1 cellular context compared by ENCODE assay signal in the genomic region with DNA sequence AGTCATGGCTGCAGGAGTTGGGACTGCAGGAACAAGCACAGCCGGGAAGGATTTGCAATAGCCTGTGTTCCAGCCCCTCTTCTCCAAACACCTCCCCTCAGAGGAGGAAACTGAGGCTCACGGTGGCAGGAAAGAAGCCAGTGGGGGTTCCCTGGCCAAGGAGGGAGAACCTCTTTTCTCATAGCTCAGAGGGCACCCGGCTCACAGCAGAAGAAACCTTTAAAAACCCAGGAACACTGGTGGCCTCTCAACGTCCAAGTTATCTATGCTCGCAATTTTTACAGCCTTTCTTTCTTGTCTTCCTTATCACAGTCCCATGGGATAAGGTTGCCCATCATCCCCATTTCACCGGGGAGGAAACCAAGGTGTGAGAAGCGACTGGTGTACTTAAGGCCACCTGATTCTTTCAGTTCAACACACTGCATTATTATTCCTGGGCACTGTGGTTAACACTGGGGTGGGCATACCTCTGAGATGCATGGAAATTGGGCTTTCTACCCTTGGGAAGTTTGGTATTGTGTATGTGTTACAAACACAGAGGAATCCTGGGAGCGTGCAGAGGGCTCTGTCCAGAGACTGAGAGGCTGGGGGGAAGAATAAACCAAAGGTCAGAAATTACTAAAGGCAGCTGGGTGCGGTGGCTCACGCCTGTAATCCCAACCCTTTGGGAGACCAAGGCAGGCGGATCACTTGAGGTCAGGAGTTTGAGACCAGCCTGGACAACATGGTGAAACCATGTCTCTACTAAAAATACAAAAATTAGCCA.
TF ChIP-seq lines count a peak whose summit lies in the region.

No MANE protein-coding gene starts in this region.

TF ChIP-seq in HepG2, 621 proteins besides CTCF, POLR2A, EP300 and RAD21 (continued from another document and continues in another):
- TF ChIP-seq, protein P1, sequence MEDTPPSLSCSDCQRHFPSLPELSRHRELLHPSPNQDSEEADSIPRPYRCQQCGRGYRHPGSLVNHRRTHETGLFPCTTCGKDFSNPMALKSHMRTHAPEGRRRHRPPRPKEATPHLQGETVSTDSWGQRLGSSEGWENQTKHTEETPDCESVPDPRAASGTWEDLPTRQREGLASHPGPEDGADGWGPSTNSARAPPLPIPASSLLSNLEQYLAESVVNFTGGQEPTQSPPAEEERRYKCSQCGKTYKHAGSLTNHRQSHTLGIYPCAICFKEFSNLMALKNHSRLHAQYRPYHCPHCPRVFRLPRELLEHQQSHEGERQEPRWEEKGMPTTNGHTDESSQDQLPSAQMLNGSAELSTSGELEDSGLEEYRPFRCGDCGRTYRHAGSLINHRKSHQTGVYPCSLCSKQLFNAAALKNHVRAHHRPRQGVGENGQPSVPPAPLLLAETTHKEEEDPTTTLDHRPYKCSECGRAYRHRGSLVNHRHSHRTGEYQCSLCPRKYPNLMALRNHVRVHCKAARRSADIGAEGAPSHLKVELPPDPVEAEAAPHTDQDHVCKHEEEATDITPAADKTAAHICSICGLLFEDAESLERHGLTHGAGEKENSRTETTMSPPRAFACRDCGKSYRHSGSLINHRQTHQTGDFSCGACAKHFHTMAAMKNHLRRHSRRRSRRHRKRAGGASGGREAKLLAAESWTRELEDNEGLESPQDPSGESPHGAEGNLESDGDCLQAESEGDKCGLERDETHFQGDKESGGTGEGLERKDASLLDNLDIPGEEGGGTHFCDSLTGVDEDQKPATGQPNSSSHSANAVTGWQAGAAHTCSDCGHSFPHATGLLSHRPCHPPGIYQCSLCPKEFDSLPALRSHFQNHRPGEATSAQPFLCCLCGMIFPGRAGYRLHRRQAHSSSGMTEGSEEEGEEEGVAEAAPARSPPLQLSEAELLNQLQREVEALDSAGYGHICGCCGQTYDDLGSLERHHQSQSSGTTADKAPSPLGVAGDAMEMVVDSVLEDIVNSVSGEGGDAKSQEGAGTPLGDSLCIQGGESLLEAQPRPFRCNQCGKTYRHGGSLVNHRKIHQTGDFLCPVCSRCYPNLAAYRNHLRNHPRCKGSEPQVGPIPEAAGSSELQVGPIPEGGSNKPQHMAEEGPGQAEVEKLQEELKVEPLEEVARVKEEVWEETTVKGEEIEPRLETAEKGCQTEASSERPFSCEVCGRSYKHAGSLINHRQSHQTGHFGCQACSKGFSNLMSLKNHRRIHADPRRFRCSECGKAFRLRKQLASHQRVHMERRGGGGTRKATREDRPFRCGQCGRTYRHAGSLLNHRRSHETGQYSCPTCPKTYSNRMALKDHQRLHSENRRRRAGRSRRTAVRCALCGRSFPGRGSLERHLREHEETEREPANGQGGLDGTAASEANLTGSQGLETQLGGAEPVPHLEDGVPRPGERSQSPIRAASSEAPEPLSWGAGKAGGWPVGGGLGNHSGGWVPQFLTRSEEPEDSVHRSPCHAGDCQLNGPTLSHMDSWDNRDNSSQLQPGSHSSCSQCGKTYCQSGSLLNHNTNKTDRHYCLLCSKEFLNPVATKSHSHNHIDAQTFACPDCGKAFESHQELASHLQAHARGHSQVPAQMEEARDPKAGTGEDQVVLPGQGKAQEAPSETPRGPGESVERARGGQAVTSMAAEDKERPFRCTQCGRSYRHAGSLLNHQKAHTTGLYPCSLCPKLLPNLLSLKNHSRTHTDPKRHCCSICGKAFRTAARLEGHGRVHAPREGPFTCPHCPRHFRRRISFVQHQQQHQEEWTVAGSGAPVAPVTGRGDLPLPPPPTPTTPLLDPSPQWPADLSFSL (CRISPR knock-in tag; IDR thresholded peaks at IDR 0.05): no peak
- TF ChIP-seq, protein P2, sequence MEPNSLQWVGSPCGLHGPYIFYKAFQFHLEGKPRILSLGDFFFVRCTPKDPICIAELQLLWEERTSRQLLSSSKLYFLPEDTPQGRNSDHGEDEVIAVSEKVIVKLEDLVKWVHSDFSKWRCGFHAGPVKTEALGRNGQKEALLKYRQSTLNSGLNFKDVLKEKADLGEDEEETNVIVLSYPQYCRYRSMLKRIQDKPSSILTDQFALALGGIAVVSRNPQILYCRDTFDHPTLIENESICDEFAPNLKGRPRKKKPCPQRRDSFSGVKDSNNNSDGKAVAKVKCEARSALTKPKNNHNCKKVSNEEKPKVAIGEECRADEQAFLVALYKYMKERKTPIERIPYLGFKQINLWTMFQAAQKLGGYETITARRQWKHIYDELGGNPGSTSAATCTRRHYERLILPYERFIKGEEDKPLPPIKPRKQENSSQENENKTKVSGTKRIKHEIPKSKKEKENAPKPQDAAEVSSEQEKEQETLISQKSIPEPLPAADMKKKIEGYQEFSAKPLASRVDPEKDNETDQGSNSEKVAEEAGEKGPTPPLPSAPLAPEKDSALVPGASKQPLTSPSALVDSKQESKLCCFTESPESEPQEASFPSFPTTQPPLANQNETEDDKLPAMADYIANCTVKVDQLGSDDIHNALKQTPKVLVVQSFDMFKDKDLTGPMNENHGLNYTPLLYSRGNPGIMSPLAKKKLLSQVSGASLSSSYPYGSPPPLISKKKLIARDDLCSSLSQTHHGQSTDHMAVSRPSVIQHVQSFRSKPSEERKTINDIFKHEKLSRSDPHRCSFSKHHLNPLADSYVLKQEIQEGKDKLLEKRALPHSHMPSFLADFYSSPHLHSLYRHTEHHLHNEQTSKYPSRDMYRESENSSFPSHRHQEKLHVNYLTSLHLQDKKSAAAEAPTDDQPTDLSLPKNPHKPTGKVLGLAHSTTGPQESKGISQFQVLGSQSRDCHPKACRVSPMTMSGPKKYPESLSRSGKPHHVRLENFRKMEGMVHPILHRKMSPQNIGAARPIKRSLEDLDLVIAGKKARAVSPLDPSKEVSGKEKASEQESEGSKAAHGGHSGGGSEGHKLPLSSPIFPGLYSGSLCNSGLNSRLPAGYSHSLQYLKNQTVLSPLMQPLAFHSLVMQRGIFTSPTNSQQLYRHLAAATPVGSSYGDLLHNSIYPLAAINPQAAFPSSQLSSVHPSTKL (CRISPR knock-in tag; IDR thresholded peaks at IDR 0.05): peak; percentile 35; the same call in 1 of the 2 replicates
- TF ChIP-seq MAZ (IDR thresholded peaks at IDR 0.05; ENCODE audit: borderline replicate concordance, low read depth, low read length) (no peak), MAZ (CRISPR knock-in tag; IDR thresholded peaks at IDR 0.05; ENCODE audit: low read depth) (no peak), ZNF7 (CRISPR knock-in tag; IDR thresholded peaks at IDR 0.05) (no peak), ZNF550 (CRISPR knock-in tag; IDR thresholded peaks at IDR 0.05; ENCODE audit: borderline replicate concordance) (no peak), CBX2 (IDR thresholded peaks at IDR 0.05; ENCODE audit: low read depth, low read length) (no peak), CBX2 (CRISPR knock-in tag; IDR thresholded peaks at IDR 0.05; ENCODE audit: low read depth) (no peak), SATB2 (CRISPR knock-in tag; IDR thresholded peaks at IDR 0.05) (no peak), ZNF333 (CRISPR knock-in tag; IDR thresholded peaks at IDR 0.05; ENCODE audit: borderline replicate concordance) (no peak), MAFK (conservative IDR thresholded peaks at IDR 0.05 in 1 of 2, IDR thresholded peaks at IDR 0.05 in 1 of 2; ENCODE audit: low read length in 2 of 2) (no peak), HIVEP1 (CRISPR knock-in tag; IDR thresholded peaks at IDR 0.05) (no peak; the same call in 1 of the 2 replicates), TARDBP (CRISPR knock-in tag; IDR thresholded peaks at IDR 0.05) (no peak), ARNT (IDR thresholded peaks at IDR 0.05) (no peak), ATAD3A (CRISPR knock-in tag; IDR thresholded peaks at IDR 0.05) (no peak)
- TF ChIP-seq, protein P3, sequence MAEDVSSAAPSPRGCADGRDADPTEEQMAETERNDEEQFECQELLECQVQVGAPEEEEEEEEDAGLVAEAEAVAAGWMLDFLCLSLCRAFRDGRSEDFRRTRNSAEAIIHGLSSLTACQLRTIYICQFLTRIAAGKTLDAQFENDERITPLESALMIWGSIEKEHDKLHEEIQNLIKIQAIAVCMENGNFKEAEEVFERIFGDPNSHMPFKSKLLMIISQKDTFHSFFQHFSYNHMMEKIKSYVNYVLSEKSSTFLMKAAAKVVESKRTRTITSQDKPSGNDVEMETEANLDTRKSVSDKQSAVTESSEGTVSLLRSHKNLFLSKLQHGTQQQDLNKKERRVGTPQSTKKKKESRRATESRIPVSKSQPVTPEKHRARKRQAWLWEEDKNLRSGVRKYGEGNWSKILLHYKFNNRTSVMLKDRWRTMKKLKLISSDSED (CRISPR knock-in tag; IDR thresholded peaks at IDR 0.05): 0 out of 2 replicates have a peak, but pooled peaks have one; percentile 25
- TF ChIP-seq, protein P4, sequence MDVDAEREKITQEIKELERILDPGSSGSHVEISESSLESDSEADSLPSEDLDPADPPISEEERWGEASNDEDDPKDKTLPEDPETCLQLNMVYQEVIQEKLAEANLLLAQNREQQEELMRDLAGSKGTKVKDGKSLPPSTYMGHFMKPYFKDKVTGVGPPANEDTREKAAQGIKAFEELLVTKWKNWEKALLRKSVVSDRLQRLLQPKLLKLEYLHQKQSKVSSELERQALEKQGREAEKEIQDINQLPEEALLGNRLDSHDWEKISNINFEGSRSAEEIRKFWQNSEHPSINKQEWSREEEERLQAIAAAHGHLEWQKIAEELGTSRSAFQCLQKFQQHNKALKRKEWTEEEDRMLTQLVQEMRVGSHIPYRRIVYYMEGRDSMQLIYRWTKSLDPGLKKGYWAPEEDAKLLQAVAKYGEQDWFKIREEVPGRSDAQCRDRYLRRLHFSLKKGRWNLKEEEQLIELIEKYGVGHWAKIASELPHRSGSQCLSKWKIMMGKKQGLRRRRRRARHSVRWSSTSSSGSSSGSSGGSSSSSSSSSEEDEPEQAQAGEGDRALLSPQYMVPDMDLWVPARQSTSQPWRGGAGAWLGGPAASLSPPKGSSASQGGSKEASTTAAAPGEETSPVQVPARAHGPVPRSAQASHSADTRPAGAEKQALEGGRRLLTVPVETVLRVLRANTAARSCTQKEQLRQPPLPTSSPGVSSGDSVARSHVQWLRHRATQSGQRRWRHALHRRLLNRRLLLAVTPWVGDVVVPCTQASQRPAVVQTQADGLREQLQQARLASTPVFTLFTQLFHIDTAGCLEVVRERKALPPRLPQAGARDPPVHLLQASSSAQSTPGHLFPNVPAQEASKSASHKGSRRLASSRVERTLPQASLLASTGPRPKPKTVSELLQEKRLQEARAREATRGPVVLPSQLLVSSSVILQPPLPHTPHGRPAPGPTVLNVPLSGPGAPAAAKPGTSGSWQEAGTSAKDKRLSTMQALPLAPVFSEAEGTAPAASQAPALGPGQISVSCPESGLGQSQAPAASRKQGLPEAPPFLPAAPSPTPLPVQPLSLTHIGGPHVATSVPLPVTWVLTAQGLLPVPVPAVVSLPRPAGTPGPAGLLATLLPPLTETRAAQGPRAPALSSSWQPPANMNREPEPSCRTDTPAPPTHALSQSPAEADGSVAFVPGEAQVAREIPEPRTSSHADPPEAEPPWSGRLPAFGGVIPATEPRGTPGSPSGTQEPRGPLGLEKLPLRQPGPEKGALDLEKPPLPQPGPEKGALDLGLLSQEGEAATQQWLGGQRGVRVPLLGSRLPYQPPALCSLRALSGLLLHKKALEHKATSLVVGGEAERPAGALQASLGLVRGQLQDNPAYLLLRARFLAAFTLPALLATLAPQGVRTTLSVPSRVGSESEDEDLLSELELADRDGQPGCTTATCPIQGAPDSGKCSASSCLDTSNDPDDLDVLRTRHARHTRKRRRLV (CRISPR knock-in tag; IDR thresholded peaks at IDR 0.05): 0 out of 2 replicates have a peak, but pooled peaks have one; percentile 8
- TF ChIP-seq, protein P5, sequence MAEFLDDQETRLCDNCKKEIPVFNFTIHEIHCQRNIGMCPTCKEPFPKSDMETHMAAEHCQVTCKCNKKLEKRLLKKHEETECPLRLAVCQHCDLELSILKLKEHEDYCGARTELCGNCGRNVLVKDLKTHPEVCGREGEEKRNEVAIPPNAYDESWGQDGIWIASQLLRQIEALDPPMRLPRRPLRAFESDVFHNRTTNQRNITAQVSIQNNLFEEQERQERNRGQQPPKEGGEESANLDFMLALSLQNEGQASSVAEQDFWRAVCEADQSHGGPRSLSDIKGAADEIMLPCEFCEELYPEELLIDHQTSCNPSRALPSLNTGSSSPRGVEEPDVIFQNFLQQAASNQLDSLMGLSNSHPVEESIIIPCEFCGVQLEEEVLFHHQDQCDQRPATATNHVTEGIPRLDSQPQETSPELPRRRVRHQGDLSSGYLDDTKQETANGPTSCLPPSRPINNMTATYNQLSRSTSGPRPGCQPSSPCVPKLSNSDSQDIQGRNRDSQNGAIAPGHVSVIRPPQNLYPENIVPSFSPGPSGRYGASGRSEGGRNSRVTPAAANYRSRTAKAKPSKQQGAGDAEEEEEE (CRISPR knock-in tag; IDR thresholded peaks at IDR 0.05; ENCODE audit: borderline replicate concordance): no peak
- TF ChIP-seq, protein P6, sequence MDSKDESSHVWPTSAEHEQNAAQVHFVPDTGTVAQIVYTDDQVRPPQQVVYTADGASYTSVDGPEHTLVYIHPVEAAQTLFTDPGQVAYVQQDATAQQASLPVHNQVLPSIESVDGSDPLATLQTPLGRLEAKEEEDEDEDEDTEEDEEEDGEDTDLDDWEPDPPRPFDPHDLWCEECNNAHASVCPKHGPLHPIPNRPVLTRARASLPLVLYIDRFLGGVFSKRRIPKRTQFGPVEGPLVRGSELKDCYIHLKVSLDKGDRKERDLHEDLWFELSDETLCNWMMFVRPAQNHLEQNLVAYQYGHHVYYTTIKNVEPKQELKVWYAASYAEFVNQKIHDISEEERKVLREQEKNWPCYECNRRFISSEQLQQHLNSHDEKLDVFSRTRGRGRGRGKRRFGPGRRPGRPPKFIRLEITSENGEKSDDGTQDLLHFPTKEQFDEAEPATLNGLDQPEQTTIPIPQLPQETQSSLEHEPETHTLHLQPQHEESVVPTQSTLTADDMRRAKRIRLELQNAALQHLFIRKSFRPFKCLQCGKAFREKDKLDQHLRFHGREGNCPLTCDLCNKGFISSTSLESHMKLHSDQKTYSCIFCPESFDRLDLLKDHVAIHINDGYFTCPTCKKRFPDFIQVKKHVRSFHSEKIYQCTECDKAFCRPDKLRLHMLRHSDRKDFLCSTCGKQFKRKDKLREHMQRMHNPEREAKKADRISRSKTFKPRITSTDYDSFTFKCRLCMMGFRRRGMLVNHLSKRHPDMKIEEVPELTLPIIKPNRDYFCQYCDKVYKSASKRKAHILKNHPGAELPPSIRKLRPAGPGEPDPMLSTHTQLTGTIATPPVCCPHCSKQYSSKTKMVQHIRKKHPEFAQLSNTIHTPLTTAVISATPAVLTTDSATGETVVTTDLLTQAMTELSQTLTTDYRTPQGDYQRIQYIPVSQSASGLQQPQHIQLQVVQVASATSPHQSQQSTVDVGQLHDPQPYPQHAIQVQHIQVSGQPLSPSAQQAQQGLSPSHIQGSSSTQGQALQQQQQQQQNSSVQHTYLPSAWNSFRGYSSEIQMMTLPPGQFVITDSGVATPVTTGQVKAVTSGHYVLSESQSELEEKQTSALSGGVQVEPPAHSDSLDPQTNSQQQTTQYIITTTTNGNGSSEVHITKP (CRISPR knock-in tag; IDR thresholded peaks at IDR 0.05; ENCODE audit: low read depth): no peak
- TF ChIP-seq, protein P7, sequence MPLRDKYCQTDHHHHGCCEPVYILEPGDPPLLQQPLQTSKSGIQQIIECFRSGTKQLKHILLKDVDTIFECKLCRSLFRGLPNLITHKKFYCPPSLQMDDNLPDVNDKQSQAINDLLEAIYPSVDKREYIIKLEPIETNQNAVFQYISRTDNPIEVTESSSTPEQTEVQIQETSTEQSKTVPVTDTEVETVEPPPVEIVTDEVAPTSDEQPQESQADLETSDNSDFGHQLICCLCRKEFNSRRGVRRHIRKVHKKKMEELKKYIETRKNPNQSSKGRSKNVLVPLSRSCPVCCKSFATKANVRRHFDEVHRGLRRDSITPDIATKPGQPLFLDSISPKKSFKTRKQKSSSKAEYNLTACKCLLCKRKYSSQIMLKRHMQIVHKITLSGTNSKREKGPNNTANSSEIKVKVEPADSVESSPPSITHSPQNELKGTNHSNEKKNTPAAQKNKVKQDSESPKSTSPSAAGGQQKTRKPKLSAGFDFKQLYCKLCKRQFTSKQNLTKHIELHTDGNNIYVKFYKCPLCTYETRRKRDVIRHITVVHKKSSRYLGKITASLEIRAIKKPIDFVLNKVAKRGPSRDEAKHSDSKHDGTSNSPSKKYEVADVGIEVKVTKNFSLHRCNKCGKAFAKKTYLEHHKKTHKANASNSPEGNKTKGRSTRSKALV (CRISPR knock-in tag; IDR thresholded peaks at IDR 0.05): no peak
- TF ChIP-seq, protein P8, sequence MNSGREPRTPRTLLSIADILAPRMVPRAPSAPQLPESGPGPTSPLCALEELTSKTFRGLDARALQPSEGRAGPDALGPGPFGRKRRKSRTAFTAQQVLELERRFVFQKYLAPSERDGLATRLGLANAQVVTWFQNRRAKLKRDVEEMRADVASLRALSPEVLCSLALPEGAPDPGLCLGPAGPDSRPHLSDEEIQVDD (CRISPR knock-in tag; IDR thresholded peaks at IDR 0.05; ENCODE audit: borderline replicate concordance): no peak
